In the genomic region with DNA sequence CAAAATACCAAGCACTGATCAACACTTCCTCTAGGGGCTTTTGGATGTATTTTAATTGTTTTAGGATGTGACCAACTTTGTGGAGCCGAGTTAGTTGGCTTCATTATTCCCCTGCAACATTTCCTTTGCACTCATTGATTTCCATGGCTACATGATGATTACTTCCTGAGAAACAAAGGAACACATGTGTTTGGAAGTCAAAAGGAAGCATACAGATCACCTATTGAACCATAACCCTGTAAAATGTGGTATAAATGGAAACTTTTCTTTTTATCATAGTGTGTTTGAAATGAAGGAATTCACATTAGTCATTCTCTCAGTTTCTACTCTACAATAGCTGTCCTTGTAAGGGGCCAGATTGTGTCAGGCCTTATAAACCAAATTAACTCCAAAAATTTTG, we compare ENCODE assay signal across 2 cellular contexts.
A peak's percentile ranks its signal among the peaks of the same experiment; 100 is the strongest.
TF ChIP-seq lines count a peak whose summit lies in the region.

No MANE protein-coding gene starts in this region.

TF ChIP-seq in liver, 16 proteins besides CTCF, POLR2A, EP300 and RAD21 (continued from another document):
- TF ChIP-seq SP1 (IDR thresholded peaks at IDR 0.05) (peak; percentile 18), FOXA2 (IDR thresholded peaks at IDR 0.05) (no peak), RXRA (IDR thresholded peaks at IDR 0.05) (no peak), TAF1 (conservative IDR thresholded peaks at IDR 0.05) (no peak)

TF ChIP-seq in HepG2, 621 proteins besides CTCF, POLR2A, EP300 and RAD21 (continued from another document):
- TF ChIP-seq ZNF101 (CRISPR knock-in tag; IDR thresholded peaks at IDR 0.05; ENCODE audit: borderline replicate concordance, low read depth), result no peak
- TF ChIP-seq ZBTB7A (CRISPR knock-in tag; IDR thresholded peaks at IDR 0.05), result no peak
- no peak for TF ChIP-seq FIP1L1 (IDR thresholded peaks at IDR 0.05; ENCODE audit: borderline replicate concordance, insufficient read depth, low read depth, low read length)
- TF ChIP-seq, protein P1, sequence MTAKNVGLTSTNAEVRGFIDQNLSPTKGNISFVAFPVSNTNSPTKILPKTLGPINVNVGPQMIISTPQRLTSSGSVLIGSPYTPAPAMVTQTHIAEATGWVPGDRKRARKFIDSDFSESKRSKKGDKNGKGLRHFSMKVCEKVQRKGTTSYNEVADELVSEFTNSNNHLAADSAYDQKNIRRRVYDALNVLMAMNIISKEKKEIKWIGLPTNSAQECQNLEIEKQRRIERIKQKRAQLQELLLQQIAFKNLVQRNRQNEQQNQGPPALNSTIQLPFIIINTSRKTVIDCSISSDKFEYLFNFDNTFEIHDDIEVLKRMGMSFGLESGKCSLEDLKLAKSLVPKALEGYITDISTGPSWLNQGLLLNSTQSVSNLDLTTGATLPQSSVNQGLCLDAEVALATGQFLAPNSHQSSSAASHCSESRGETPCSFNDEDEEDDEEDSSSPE (CRISPR knock-in tag; IDR thresholded peaks at IDR 0.05), result no peak
- TF ChIP-seq, protein P2, sequence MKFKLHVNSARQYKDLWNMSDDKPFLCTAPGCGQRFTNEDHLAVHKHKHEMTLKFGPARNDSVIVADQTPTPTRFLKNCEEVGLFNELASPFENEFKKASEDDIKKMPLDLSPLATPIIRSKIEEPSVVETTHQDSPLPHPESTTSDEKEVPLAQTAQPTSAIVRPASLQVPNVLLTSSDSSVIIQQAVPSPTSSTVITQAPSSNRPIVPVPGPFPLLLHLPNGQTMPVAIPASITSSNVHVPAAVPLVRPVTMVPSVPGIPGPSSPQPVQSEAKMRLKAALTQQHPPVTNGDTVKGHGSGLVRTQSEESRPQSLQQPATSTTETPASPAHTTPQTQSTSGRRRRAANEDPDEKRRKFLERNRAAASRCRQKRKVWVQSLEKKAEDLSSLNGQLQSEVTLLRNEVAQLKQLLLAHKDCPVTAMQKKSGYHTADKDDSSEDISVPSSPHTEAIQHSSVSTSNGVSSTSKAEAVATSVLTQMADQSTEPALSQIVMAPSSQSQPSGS (CRISPR knock-in tag; IDR thresholded peaks at IDR 0.05), result no peak
TF ChIP-seq in HepG2: peak in this region for 0.
